Comparison of ENCODE assay signal across 12 cellular contexts in genomic region chr3:154730221-154730620, GRCh38.
DNase-seq lines count a peak whose midpoint lies in the region; ATAC-seq and TF ChIP-seq lines count a peak whose summit lies in the region.
"Had no signal": no experiment of that assay in that cellular context is flagged by ENCODE, and none has a peak within 500 bp of the region (broad histone marks: within the 10 kb centered on the region; RNA-seq: fewer than 3 reads in every experiment).

No MANE protein-coding gene starts in this region.

- no peak for ATAC-seq in GM19324 (IDR thresholded peaks at IDR 0.05; ENCODE audit: low FRiP score, unreplicated experiment)

- H3K27me3 Mint-ChIP-seq in brain = no peaks in the 10 kb centered on the region
- H3K27me3 Mint-ChIP-seq: type B pancreatic cell had no signal

- H3K36me3 Mint-ChIP-seq in brain = no peaks in the 10 kb centered on the region
- H3K36me3 Mint-ChIP-seq: type B pancreatic cell had no signal

- peaks cover 11% of the 10 kb centered on the region for H3K4me1 Mint-ChIP-seq in brain

- H3K9me3 Mint-ChIP-seq in brain = no peaks in the 10 kb centered on the region
- H3K9me3 Mint-ChIP-seq: type B pancreatic cell had no signal

- peak; percentile 48 to 56 for TF ChIP-seq CTCF in brain (conservative IDR thresholded peaks at IDR 0.05)

- peak overlapping the region in 2 of 5 experiments; percentile 2 to 25 for H3K27ac Mint-ChIP-seq in brain
- H3K27ac Mint-ChIP-seq: type B pancreatic cell had no signal

- H3K4me3 Mint-ChIP-seq in brain = no peak overlapping the region
- H3K4me3 Mint-ChIP-seq: type B pancreatic cell had no signal

- DNase-seq in DMS53 (lab: John Stamatoyannopoulos, UW) (peak; percentile 41), DMS53 treated with DMSO at 0.1 percent for 48 hours (lab: John Stamatoyannopoulos, UW; ENCODE audit: unreplicated experiment) (no peak), NCI-H187 treated with DMSO at 0.1 percent for 48 hours (lab: John Stamatoyannopoulos, UW) (peak; percentile 78), pons (ENCODE audit: low spot score) (peak; percentile 7), T-helper 9 cell (no peak), NCI-H345 (lab: John Stamatoyannopoulos, UW) (no peak)
- DNase-seq: DMS153; NCI-H1930; stimulated activated CD8-positive, alpha-beta memory T cell treated with anti-CD3 and anti-CD28 coated beads, Interleukin-4, amount 100 ng/mL, for 48 hours had no signal

Comparison
In these comparisons a context has a peak if more than half of its experiments do, and no peak if none do; other contexts are left out.
1. DNase-seq: peak in DMS53 (single experiment), NCI-H187 treated with DMSO at 0.1 percent for 48 hours (single experiment) and pons (single experiment); none in DMS53 treated with DMSO at 0.1 percent for 48 hours (single experiment), T-helper 9 cell (single experiment) and NCI-H345 (single experiment).